Comparison of ENCODE assay signal across 7 cellular contexts in genomic region chr22:20695205-20695604, GRCh38.
DNase-seq lines count a peak whose midpoint lies in the region; ATAC-seq and TF ChIP-seq lines count a peak whose summit lies in the region.
"Not testable (repeated sequence)": the region's sequence is repeated elsewhere in the genome, so short reads cannot be mapped to it uniquely, and the experiment has no call there.

No MANE protein-coding gene starts in this region.

- H3K9me3 Mint-ChIP-seq in T-helper 1 cell treated with Interleukin-12 subunit alpha and Interleukin-12 subunit beta and Interleukin-4 antibody, amounts not matched to agents 30 μg/mL and 1 μg/mL, for 36 hours; activated CD4-positive, alpha-beta T cell treated with anti-CD3 and anti-CD28 coated beads, Interleukin-2, amount 10 ng/mL, durations not matched to agents 7 days and 5 days; activated CD8-positive, alpha-beta T cell treated with anti-CD3 and anti-CD28 coated beads, Interleukin-2, amount 10 ng/mL, durations not matched to agents 7 days and 5 days (ENCODE audit: insufficient read depth); activated naive CD4-positive, alpha-beta T cell treated with anti-CD3 and anti-CD28 coated beads, Interleukin-2, amount 10 ng/mL, durations not matched to agents 7 days and 5 days; central memory CD8-positive, alpha-beta T cell; neural crest cell: not testable (repeated sequence)

- H3K4me3 Mint-ChIP-seq in T-helper 1 cell treated with Interleukin-12 subunit alpha and Interleukin-12 subunit beta and Interleukin-4 antibody, amounts not matched to agents 30 μg/mL and 1 μg/mL, for 36 hours, result peak overlapping the region; percentile 10
- H3K4me3 Mint-ChIP-seq in activated CD4-positive, alpha-beta T cell treated with anti-CD3 and anti-CD28 coated beads, Interleukin-2, amount 10 ng/mL, durations not matched to agents 7 days and 5 days; activated CD8-positive, alpha-beta T cell treated with anti-CD3 and anti-CD28 coated beads, Interleukin-2, amount 10 ng/mL, durations not matched to agents 7 days and 5 days; activated naive CD4-positive, alpha-beta T cell treated with anti-CD3 and anti-CD28 coated beads, Interleukin-2, amount 10 ng/mL, durations not matched to agents 7 days and 5 days; neural crest cell: not testable (repeated sequence)
- peak overlapping the region; percentile 32 for H3K4me3 Mint-ChIP-seq in central memory CD8-positive, alpha-beta T cell

- not testable (repeated sequence) for H3K4me1 Mint-ChIP-seq in T-helper 1 cell treated with Interleukin-12 subunit alpha and Interleukin-12 subunit beta and Interleukin-4 antibody, amounts not matched to agents 30 μg/mL and 1 μg/mL, for 36 hours (ENCODE audit: low read depth); activated CD4-positive, alpha-beta T cell treated with anti-CD3 and anti-CD28 coated beads, Interleukin-2, amount 10 ng/mL, durations not matched to agents 7 days and 5 days; activated CD8-positive, alpha-beta T cell treated with anti-CD3 and anti-CD28 coated beads, Interleukin-2, amount 10 ng/mL, durations not matched to agents 7 days and 5 days (ENCODE audit: low read depth); central memory CD8-positive, alpha-beta T cell; neural crest cell
- H3K4me1 Mint-ChIP-seq in activated naive CD4-positive, alpha-beta T cell treated with anti-CD3 and anti-CD28 coated beads, Interleukin-2, amount 10 ng/mL, durations not matched to agents 7 days and 5 days, result peaks cover 15% of the 10 kb centered on the region

- not testable (repeated sequence) for ATAC-seq in activated CD8-positive, alpha-beta T cell treated with anti-CD3 and anti-CD28 coated beads, Interleukin-2, amount 10 ng/mL, durations not matched to agents 7 days and 5 days; central memory CD8-positive, alpha-beta T cell (replicated peaks; ENCODE audit: extremely low read depth, poor library complexity, severe bottlenecking)

- H3K27me3 Mint-ChIP-seq in T-helper 1 cell treated with Interleukin-12 subunit alpha and Interleukin-12 subunit beta and Interleukin-4 antibody, amounts not matched to agents 30 μg/mL and 1 μg/mL, for 36 hours (ENCODE audit: low read depth); activated CD4-positive, alpha-beta T cell treated with anti-CD3 and anti-CD28 coated beads, Interleukin-2, amount 10 ng/mL, durations not matched to agents 7 days and 5 days; activated CD8-positive, alpha-beta T cell treated with anti-CD3 and anti-CD28 coated beads, Interleukin-2, amount 10 ng/mL, durations not matched to agents 7 days and 5 days (ENCODE audit: low read depth); activated naive CD4-positive, alpha-beta T cell treated with anti-CD3 and anti-CD28 coated beads, Interleukin-2, amount 10 ng/mL, durations not matched to agents 7 days and 5 days; central memory CD8-positive, alpha-beta T cell; neural crest cell (ENCODE audit: low read depth): not testable (repeated sequence)

- TF ChIP-seq CTCF in neural crest cell (conservative IDR thresholded peaks at IDR 0.05), result not testable (repeated sequence)

- peak; percentile 3 for DNase-seq in COLO668 (lab: John Stamatoyannopoulos, UW; ENCODE audit: unreplicated experiment)
- not testable (repeated sequence) for DNase-seq in activated CD4-positive, alpha-beta T cell treated with anti-CD3 and anti-CD28 coated beads, Interleukin-2, amount 10 ng/mL, durations not matched to agents 7 days and 5 days; activated CD8-positive, alpha-beta T cell treated with anti-CD3 and anti-CD28 coated beads, Interleukin-2, amount 10 ng/mL, durations not matched to agents 7 days and 5 days; activated naive CD4-positive, alpha-beta T cell treated with anti-CD3 and anti-CD28 coated beads, Interleukin-2, amount 10 ng/mL, durations not matched to agents 7 days and 5 days; central memory CD8-positive, alpha-beta T cell (ENCODE audit: low spot score in 2 of 2); neural crest cell (ENCODE audit: low read depth, low spot score)

- not testable (repeated sequence) for H3K27ac Mint-ChIP-seq in T-helper 1 cell treated with Interleukin-12 subunit alpha and Interleukin-12 subunit beta and Interleukin-4 antibody, amounts not matched to agents 30 μg/mL and 1 μg/mL, for 36 hours
- H3K27ac Mint-ChIP-seq in activated CD4-positive, alpha-beta T cell treated with anti-CD3 and anti-CD28 coated beads, Interleukin-2, amount 10 ng/mL, durations not matched to agents 7 days and 5 days, result peak overlapping the region; percentile 79
- peak overlapping the region; percentile 62 for H3K27ac Mint-ChIP-seq in activated CD8-positive, alpha-beta T cell treated with anti-CD3 and anti-CD28 coated beads, Interleukin-2, amount 10 ng/mL, durations not matched to agents 7 days and 5 days
- peak overlapping the region; percentile 11 for H3K27ac Mint-ChIP-seq in activated naive CD4-positive, alpha-beta T cell treated with anti-CD3 and anti-CD28 coated beads, Interleukin-2, amount 10 ng/mL, durations not matched to agents 7 days and 5 days
- H3K27ac Mint-ChIP-seq in central memory CD8-positive, alpha-beta T cell (ENCODE audit: low read depth), result peak overlapping the region; percentile 57
- H3K27ac Mint-ChIP-seq in neural crest cell (ENCODE audit: unreplicated experiment), result peak overlapping the region; percentile 27

- H3K36me3 Mint-ChIP-seq in T-helper 1 cell treated with Interleukin-12 subunit alpha and Interleukin-12 subunit beta and Interleukin-4 antibody, amounts not matched to agents 30 μg/mL and 1 μg/mL, for 36 hours (ENCODE audit: low read depth); activated CD4-positive, alpha-beta T cell treated with anti-CD3 and anti-CD28 coated beads, Interleukin-2, amount 10 ng/mL, durations not matched to agents 7 days and 5 days (ENCODE audit: low read depth); activated CD8-positive, alpha-beta T cell treated with anti-CD3 and anti-CD28 coated beads, Interleukin-2, amount 10 ng/mL, durations not matched to agents 7 days and 5 days (ENCODE audit: low read depth); activated naive CD4-positive, alpha-beta T cell treated with anti-CD3 and anti-CD28 coated beads, Interleukin-2, amount 10 ng/mL, durations not matched to agents 7 days and 5 days; central memory CD8-positive, alpha-beta T cell (ENCODE audit: insufficient read depth); neural crest cell (ENCODE audit: low read depth): not testable (repeated sequence)

- POLR2A ChIA-PET in activated CD4-positive, alpha-beta T cell treated with anti-CD3 and anti-CD28 coated beads, Interleukin-2, amount 10 ng/mL, durations not matched to agents 7 days and 5 days (lab: Charles Lee); activated CD8-positive, alpha-beta T cell treated with anti-CD3 and anti-CD28 coated beads, Interleukin-2, amount 10 ng/mL, durations not matched to agents 7 days and 5 days (lab: Charles Lee): not testable (repeated sequence)

- CTCF ChIA-PET in activated CD4-positive, alpha-beta T cell treated with anti-CD3 and anti-CD28 coated beads, Interleukin-2, amount 10 ng/mL, durations not matched to agents 7 days and 5 days (lab: Charles Lee); activated CD8-positive, alpha-beta T cell treated with anti-CD3 and anti-CD28 coated beads, Interleukin-2, amount 10 ng/mL, durations not matched to agents 7 days and 5 days (lab: Charles Lee); activated naive CD4-positive, alpha-beta T cell treated with anti-CD3 and anti-CD28 coated beads, Interleukin-2, amount 10 ng/mL, durations not matched to agents 7 days and 5 days (lab: Charles Lee): not testable (repeated sequence)
